In the genomic region with DNA sequence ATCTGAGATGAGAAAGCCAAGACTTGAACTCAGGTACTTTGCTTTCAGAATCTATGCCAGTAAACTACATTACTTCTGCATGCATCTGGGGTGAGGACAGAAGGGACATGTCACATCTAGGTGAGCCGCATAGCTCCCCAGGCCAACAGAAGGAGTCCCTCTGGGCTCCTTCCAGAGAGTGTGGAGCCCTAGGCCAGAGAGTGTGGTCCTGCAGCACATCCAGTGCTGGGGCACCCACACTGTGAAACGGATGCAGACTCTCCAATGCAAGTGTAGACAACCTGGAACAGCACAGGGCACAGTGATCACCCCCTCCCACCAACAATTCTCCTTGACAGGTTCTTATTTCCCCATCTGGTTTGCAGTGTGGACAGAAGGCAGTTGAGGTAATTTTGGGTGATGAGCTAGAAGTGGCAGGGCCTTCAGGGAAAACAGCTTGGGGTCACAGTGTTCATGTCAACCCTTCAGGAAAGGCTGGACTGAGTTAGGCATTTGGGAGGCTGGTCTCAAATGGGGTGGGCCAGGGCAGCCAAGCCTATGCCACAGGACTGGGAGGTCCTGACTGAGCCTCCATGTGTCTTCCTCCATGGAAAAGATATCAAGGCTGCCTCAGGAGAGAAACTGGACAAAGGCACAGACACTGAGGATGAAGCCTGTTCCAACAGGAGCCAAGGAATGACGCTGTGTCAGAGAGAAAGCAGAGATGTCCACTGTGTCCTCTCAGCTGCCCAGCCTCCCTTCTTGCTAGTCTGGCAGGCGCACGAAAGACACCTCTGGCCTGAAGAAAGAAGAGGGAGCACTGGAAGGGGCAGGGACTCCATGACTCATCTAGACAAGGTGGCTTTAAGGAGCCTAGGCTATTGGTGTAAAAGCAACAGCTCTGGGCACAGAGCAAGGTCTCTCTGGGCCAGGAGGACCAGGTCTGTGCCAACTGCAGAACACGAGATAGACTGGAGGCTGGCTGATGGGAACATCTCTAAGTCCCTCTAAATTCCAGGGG, we compare ENCODE assay signal across 1 cellular context.
A peak's percentile ranks its signal among the peaks of the same experiment; 100 is the strongest.
TF ChIP-seq lines count a peak whose summit lies in the region.

No MANE protein-coding gene starts in this region.

TF ChIP-seq in H1, 55 proteins besides CTCF, POLR2A, EP300 and RAD21:
- TF ChIP-seq KDM1A (IDR thresholded peaks at IDR 0.05; ENCODE audit: borderline replicate concordance, low read length), result no peak
- TF ChIP-seq SRF (IDR thresholded peaks at IDR 0.05; ENCODE audit: low read depth, low read length), result no peak
- no peak for TF ChIP-seq KDM4A (IDR thresholded peaks at IDR 0.05; ENCODE audit: low read depth, low read length, severe bottlenecking)
- TF ChIP-seq EZH2 (IDR thresholded peaks at IDR 0.05; ENCODE audit: low read depth, low read length, severe bottlenecking), result peak; percentile 21
- no peak for TF ChIP-seq CHD2 (IDR thresholded peaks at IDR 0.05; ENCODE audit: low read length)
